In genomic region chr2:197028230-197028629, GRCh38 we compare ENCODE assay signal across 1 cellular context.
TF ChIP-seq lines count a peak whose summit lies in the region.

No MANE protein-coding gene starts in this region.

TF ChIP-seq in IMR-90, 13 proteins besides CTCF, POLR2A, EP300 and RAD21 (continued from another document):
- TF ChIP-seq, protein P1, sequence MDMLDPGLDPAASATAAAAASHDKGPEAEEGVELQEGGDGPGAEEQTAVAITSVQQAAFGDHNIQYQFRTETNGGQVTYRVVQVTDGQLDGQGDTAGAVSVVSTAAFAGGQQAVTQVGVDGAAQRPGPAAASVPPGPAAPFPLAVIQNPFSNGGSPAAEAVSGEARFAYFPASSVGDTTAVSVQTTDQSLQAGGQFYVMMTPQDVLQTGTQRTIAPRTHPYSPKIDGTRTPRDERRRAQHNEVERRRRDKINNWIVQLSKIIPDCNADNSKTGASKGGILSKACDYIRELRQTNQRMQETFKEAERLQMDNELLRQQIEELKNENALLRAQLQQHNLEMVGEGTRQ (IDR thresholded peaks at IDR 0.05; ENCODE audit: low read depth, low read length) = no peak
- TF ChIP-seq FOS (IDR thresholded peaks at IDR 0.05; ENCODE audit: low read depth, low read length) = no peak
- TF ChIP-seq RCOR1 (IDR thresholded peaks at IDR 0.05; ENCODE audit: insufficient replicate concordance, low read length) = no peak
- TF ChIP-seq MAFK (IDR thresholded peaks at IDR 0.05; ENCODE audit: low read depth, low read length) = no peak
- no peak for TF ChIP-seq NFE2L2 (IDR thresholded peaks at IDR 0.05; ENCODE audit: low read depth, low read length)
- no peak for TF ChIP-seq CHD1 (IDR thresholded peaks at IDR 0.05; ENCODE audit: low read depth, low read length)
- no peak for TF ChIP-seq MAZ (IDR thresholded peaks at IDR 0.05; ENCODE audit: borderline replicate concordance, low read depth, low read length)
- no peak for TF ChIP-seq MXI1 (IDR thresholded peaks at IDR 0.05; ENCODE audit: borderline replicate concordance, low read depth, low read length)
- no peak for TF ChIP-seq RFX5 (IDR thresholded peaks at IDR 0.05; ENCODE audit: low read depth, low read length)
